8 cellular contexts compared by ENCODE assay signal in the genomic region with DNA sequence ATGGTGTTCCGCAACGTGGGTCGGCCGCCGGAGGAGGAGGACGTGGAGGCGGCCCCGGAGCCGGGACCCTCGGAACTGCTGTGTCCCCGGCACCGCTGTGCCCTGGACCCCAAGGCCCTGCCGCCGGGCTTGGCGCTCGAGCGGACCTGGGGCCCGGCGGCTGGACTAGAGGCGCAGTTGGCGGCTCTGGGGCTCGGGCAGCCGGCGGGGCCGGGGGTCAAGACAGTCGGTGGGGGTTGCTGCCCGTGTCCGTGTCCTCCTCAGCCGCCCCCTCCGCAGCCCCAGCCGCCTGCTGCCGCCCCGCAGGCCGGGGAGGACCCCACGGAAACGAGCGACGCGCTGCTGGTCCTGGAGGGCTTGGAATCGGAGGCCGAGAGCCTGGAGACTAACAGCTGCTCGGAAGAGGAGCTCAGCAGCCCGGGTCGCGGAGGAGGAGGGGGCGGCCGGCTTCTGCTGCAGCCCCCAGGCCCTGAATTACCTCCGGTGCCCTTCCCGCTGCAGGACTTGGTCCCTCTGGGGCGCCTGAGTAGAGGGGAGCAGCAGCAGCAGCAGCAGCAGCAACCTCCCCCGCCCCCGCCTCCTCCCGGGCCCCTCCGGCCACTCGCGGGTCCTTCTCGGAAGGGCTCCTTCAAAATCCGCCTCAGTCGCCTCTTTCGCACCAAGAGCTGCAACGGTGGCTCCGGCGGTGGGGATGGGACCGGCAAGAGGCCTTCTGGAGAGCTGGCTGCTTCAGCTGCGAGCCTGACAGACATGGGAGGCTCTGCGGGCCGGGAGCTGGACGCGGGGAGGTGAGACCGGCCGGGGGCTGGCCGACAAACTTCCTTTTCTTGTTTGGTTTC. TPM values are rescaled to one million over a fixed set of nuclear protein-coding genes. Genes with fewer than 3 reads are reported as not detected.
DNase-seq lines count a peak whose midpoint lies in the region; ATAC-seq, FAIRE-seq and TF ChIP-seq lines count a peak whose summit lies in the region.

No MANE protein-coding gene starts in this region.

- WGBS in GM23248 (ENCODE audit: low coverage in 1 of 2, low lambda C conversion rate in 2 of 2, missing lambda C conversion rate in 2 of 2), 2 experiments: 0 to 2% methylated on average over 52 to 62 of the region's 72 CpGs
- 0 to 1% (median 0%) methylated on average over 49 to 72 of the region's 72 CpGs for WGBS in small intestine, 3 donors

- H3K4me3 Mint-ChIP-seq in brain: peak overlapping the region; percentile 79 to 90 (median 89)

- peaks cover 65% of the 10 kb centered on the region for H3K4me1 ChIP-seq in DND-41 (ENCODE audit: insufficient read depth, low read length)
- peaks cover 14% of the 10 kb centered on the region for H3K4me1 ChIP-seq in GM23248 (ENCODE audit: insufficient read depth)
- H3K4me1 ChIP-seq in small intestine (ENCODE audit: control insufficient read depth in 2 of 2, insufficient read depth in 1 of 2, low read depth in 1 of 2, low read length in 1 of 2): peaks cover 4 to 17% of the 10 kb centered on the region in 2 donors

- H3K9ac ChIP-seq in DND-41 (ENCODE audit: low read depth, low read length): peak overlapping the region; percentile 84
- peak overlapping the region; percentile 80 for H3K9ac ChIP-seq in GM23248

- H3K4me3 ChIP-seq in DND-41 (ENCODE audit: low read depth in 1 of 2, low read length in 2 of 2) (peak overlapping the region; percentile 61 to 73), GM23248 (peak overlapping the region; percentile 89), small intestine (ENCODE audit: low read depth in 1 of 2, low read length in 2 of 2) (peak overlapping the region; percentile 84 to 94)

- no peaks in the 10 kb centered on the region for H3K36me3 Mint-ChIP-seq in brain

- peak overlapping the region; percentile 49 for H3K27ac ChIP-seq in DND-41 (ENCODE audit: low read length)
- H3K27ac ChIP-seq in GM23248: no peak overlapping the region
- peak overlapping the region in 1 of 2 donors; percentile 46 for H3K27ac ChIP-seq in small intestine (ENCODE audit: low read depth in 1 of 2, low read length in 1 of 2)

- H3K4me1 Mint-ChIP-seq in brain: peaks cover 73% of the 10 kb centered on the region

- in situ Hi-C loops in GM23248 (cut with MboI): no loop called here

- H3K36me3 ChIP-seq in DND-41 (ENCODE audit: insufficient read depth, low read length) (peaks cover 4% of the 10 kb centered on the region; the same call in 1 of the 2 replicates), GM23248 (ENCODE audit: low read depth) (no peaks in the 10 kb centered on the region), small intestine (ENCODE audit: control insufficient read depth in 2 of 2, insufficient read depth in 2 of 2, low read length in 2 of 2) (no peaks in the 10 kb centered on the region)

- H3K27me3 ChIP-seq in DND-41 (ENCODE audit: insufficient read depth, low read length, poor library complexity): no peaks in the 10 kb centered on the region
- no peaks in the 10 kb centered on the region for H3K27me3 ChIP-seq in GM23248 (replicated peaks; ENCODE audit: insufficient read depth)
- no peaks in the 10 kb centered on the region for H3K27me3 ChIP-seq in small intestine (ENCODE audit: control insufficient read depth in 2 of 2, insufficient read depth in 2 of 2, low read length in 2 of 2)

- no peak for TF ChIP-seq CTCF in DND-41 (IDR thresholded peaks at IDR 0.05; ENCODE audit: borderline replicate concordance, extremely low read depth, low read length, poor library complexity, severe bottlenecking)
- TF ChIP-seq CTCF in brain (conservative IDR thresholded peaks at IDR 0.05): no peak

- peaks cover 33% of the 10 kb centered on the region for H4K20me1 ChIP-seq in DND-41 (ENCODE audit: insufficient read depth, low read length)
- H4K20me1 ChIP-seq in GM23248 (ENCODE audit: insufficient read depth): 0 out of 2 replicates have a peak, but pooled peaks cover 2% of the 10 kb centered on the region

- peak overlapping the region; percentile 35 to 85 (median 79) for H3K27ac Mint-ChIP-seq in brain

- peaks cover 2% of the 10 kb centered on the region for H3K27me3 Mint-ChIP-seq in brain

- H3K79me2 ChIP-seq in DND-41 (ENCODE audit: insufficient read depth, low read length) (peaks cover 55% of the 10 kb centered on the region), GM23248 (ENCODE audit: insufficient read depth) (peaks cover 53% of the 10 kb centered on the region)

- no peaks in the 10 kb centered on the region for H3F3A ChIP-seq in GM23248 (ENCODE audit: insufficient read depth)

- H3K9me3 ChIP-seq in DND-41 (ENCODE audit: insufficient read depth, low read length, severe bottlenecking): no peaks in the 10 kb centered on the region
- H3K9me3 ChIP-seq in GM23248 (ENCODE audit: low read depth): no peaks in the 10 kb centered on the region
- H3K9me3 ChIP-seq in small intestine (ENCODE audit: control insufficient read depth, low read depth): no peaks in the 10 kb centered on the region

- DNase-seq in DND-41 (peak; percentile 44), GM23248 (peak; percentile 64), RPMI7951 (ENCODE audit: low read depth) (peak; percentile 6), iris pigment epithelial cell (ENCODE audit: low read depth) (peak; percentile 43), small intestine (peak; percentile 25), OCI-M2 (lab: John Stamatoyannopoulos, UW; ENCODE audit: unreplicated experiment) (no peak), NCI-H524 treated with DMSO at 0.1 percent for 48 hours (lab: John Stamatoyannopoulos, UW) (no peak)

- H2AFZ ChIP-seq in DND-41 (ENCODE audit: low read depth, low read length) (peak overlapping the region; percentile 53; the same call in 1 of the 2 replicates), GM23248 (peak overlapping the region; percentile 72)

- H3K9me3 Mint-ChIP-seq in brain: no peaks in the 10 kb centered on the region

- peak overlapping the region; percentile 91 for H3K4me2 ChIP-seq in DND-41 (ENCODE audit: insufficient read depth, low read length)
- H3K4me2 ChIP-seq in GM23248 (ENCODE audit: unreplicated experiment): peak overlapping the region; percentile 92

- peak; percentile 15; the same call in 2 of the 3 replicates for ATAC-seq in DND-41 (ENCODE audit: insufficient read depth, low read depth)

- no peaks in the 10 kb centered on the region for H3K9me2 ChIP-seq in GM23248 (ENCODE audit: insufficient read depth)

- no peak for FAIRE-seq in small intestine (lab: Jason Lieb, UNC)

RNA-seq across cellular contexts. Expression of a gene that starts 0.8 kb away (rescaled TPM):
- total RNA-seq in GM23248 (2014; rRNA removed; shearing (Covaris generic)): 6.8 and 9.9 TPM in 2 replicates
- polyA plus RNA-seq in GM23248 (2016; fragmentation: Nextera tagmentation; extraction: Ambion mirVana) (1.3 TPM in 2 replicates), brain (ENCODE audit: insufficient read depth, low read depth, low replicate concordance) (35.3 TPM), small intestine (10 to 100 TPM in 1 of 3 donors, 1 to 10 TPM in 2; 1.6 to 13.2 (median 2.0) TPM)
- 5.2 and 5.4 TPM in 2 replicates for total RNA-seq in RPMI7951 (2014; rRNA removed; shearing (Covaris generic))

RNA-seq across cellular contexts. Expression of a gene that starts 8.7 kb away (rescaled TPM):
- total RNA-seq in GM23248 (2014; rRNA removed; shearing (Covaris generic)): not detected in 2 replicates
- polyA plus RNA-seq in GM23248 (2016; fragmentation: Nextera tagmentation; extraction: Ambion mirVana) (not detected in 2 replicates), brain (ENCODE audit: insufficient read depth, low read depth, low replicate concordance) (1.2 TPM), small intestine (under 1 TPM in 1 of 3 donors, not detected in 2; 0.18 TPM)
- total RNA-seq in RPMI7951 (2014; rRNA removed; shearing (Covaris generic)): not detected in 2 replicates

RNA-seq across cellular contexts. Expression of a gene that starts 55.5 kb away (rescaled TPM):
- 30.0 and 42.6 TPM in 2 replicates for total RNA-seq in GM23248 (2014; rRNA removed; shearing (Covaris generic))
- polyA plus RNA-seq in GM23248 (2016; fragmentation: Nextera tagmentation; extraction: Ambion mirVana) (29.5 and 32.0 TPM in 2 replicates), brain (ENCODE audit: insufficient read depth, low read depth, low replicate concordance) (44.3 TPM), small intestine (10 to 100 TPM; 30.8 to 48.9 (median 33.8) TPM)
- total RNA-seq in RPMI7951 (2014; rRNA removed; shearing (Covaris generic)): 34.5 and 39.9 TPM in 2 replicates

Comparison
In these comparisons a context has a peak if more than half of its experiments do, and no peak if none do; other contexts are left out.
1. DNase-seq: peak in DND-41 (single experiment), GM23248 (single experiment), RPMI7951 (single experiment), iris pigment epithelial cell (single experiment) and small intestine (single experiment); none in OCI-M2 (single experiment) and NCI-H524 treated with DMSO at 0.1 percent for 48 hours (single experiment).
2. Peak in every context shown above with its lines, with median percentiles within 50 percentile points of each other: H3K4me3 ChIP-seq.